Comparison of ENCODE assay signal across 8 cellular contexts in the genomic region with DNA sequence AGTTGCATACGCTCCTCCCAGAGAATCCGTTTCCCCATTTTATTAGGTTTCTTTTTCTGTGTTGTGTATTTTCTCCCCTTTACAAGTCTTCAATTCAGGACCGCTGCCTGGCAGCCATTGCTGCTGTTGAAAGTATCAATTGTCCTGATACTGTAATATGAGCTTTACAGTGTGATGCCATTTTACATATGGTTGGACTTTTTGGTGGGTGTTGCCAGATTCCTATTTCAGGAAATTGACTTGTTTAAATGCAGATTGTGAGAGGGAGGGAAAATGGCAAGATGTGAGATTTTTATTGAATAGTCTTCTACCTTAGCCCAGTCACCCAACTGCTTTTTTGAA. TPM values are rescaled to one million over a fixed set of nuclear protein-coding genes. Genes with fewer than 3 reads are reported as not detected.
DNase-seq lines count a peak whose midpoint lies in the region; ATAC-seq and TF ChIP-seq lines count a peak whose summit lies in the region.

No MANE protein-coding gene starts in this region.

- H3K36me3 ChIP-seq in right atrium auricular region (no peaks in the 10 kb centered on the region), esophagus squamous epithelium (peaks cover 0 to 6% (median 0%) of the 10 kb centered on the region in 3 donors)

- WGBS in esophagus squamous epithelium, 2 donors: 0% methylated on average over 3 of the region's 3 CpGs

- no peak for TF ChIP-seq POLR2A in esophagus squamous epithelium (IDR thresholded peaks at IDR 0.05)

- intact Hi-C loops in left ventricle myocardium superior (cut with micrococcal nuclease) (loop anchor here (10.0 kb wide), 1 partner anchor 174 kb away; no protein-coding TSS in a partner anchor), esophagus squamous epithelium (cut with DNase I) (no loop called here), posterior vena cava (cut with DNase I) (no loop called here)

- TF ChIP-seq CTCF in right atrium auricular region (IDR thresholded peaks at IDR 0.05): no peak
- TF ChIP-seq CTCF in esophagus squamous epithelium (IDR thresholded peaks at IDR 0.05): no peak

- DNase-seq in right atrium auricular region (ENCODE audit: low spot score) (no peak), left ventricle myocardium superior (no peak), SK-MEL-5 (ENCODE audit: low read depth, low spot score) (peak; percentile 44), esophagus squamous epithelium (lab: John Stamatoyannopoulos, UW) (no peak), posterior vena cava (ENCODE audit: low spot score) (peak; percentile 24), NCI-H1048 (lab: John Stamatoyannopoulos, UW) (no peak), HPDE6-E6E7 (ENCODE audit: extremely low spot score) (no peak)

- ATAC-seq in left ventricle myocardium superior (no peak), GM21390 (IDR thresholded peaks at IDR 0.05; ENCODE audit: unreplicated experiment) (no peak)

- H3K4me3 ChIP-seq in right atrium auricular region (peak overlapping the region; percentile 93 to 98), esophagus squamous epithelium (peak overlapping the region; percentile 67 to 99 (median 99))

- H3K27me3 ChIP-seq in right atrium auricular region (no peaks in the 10 kb centered on the region), esophagus squamous epithelium (no peaks in the 10 kb centered on the region)

- H3K27ac ChIP-seq in right atrium auricular region (peak overlapping the region; percentile 95 to 99), esophagus squamous epithelium (peak overlapping the region; percentile 93 to 100 (median 98))

- no peaks in the 10 kb centered on the region for H3K9me3 ChIP-seq in right atrium auricular region
- H3K9me3 ChIP-seq in esophagus squamous epithelium: no peaks in the 10 kb centered on the region

- H3K4me1 ChIP-seq in right atrium auricular region (peaks cover 0 to 57% of the 10 kb centered on the region in 2 donors), esophagus squamous epithelium (peaks cover 23 to 64% (median 54%) of the 10 kb centered on the region in 3 donors)

- in situ Hi-C loops in SK-MEL-5 (cut with HindIII; ENCODE audit: low pct_unique_long_range_greater_than_20kb, low sequenced_read_pairs): no loop called here

RNA-seq across cellular contexts. Expression of a gene that starts 1.2 kb away (rescaled TPM):
- total RNA-seq in right atrium auricular region: 10 to 100 TPM; 15.5 to 19.5 TPM
- 17.4 TPM for total RNA-seq in left ventricle myocardium superior
- 62.8 and 63.7 TPM in 2 replicates for total RNA-seq in SK-MEL-5 (2014; rRNA removed; shearing (Covaris generic))
- 41.0 and 53.1 TPM in 2 replicates for polyA plus RNA-seq in SK-MEL-5 (2015; cell fraction: cytosol; rRNA removed)
- 50.3 and 52.0 TPM in 2 replicates for polyA plus RNA-seq in SK-MEL-5 (2015; cell fraction: nucleus; rRNA removed)
- total RNA-seq in esophagus squamous epithelium: 10 to 100 TPM; 39.4 to 49.1 (median 46.2) TPM
- 10 to 100 TPM; 27.0 to 31.5 TPM for total RNA-seq in posterior vena cava

RNA-seq across cellular contexts. Expression of a gene that starts 43.7 kb away (rescaled TPM):
- total RNA-seq in right atrium auricular region: 10 to 100 TPM; 27.5 to 29.7 TPM
- total RNA-seq in left ventricle myocardium superior: 34.8 TPM
- 23.9 and 27.0 TPM in 2 replicates for total RNA-seq in SK-MEL-5 (2014; rRNA removed; shearing (Covaris generic))
- polyA plus RNA-seq in SK-MEL-5 (2015; cell fraction: cytosol; rRNA removed): 31.1 and 38.2 TPM in 2 replicates
- polyA plus RNA-seq in SK-MEL-5 (2015; cell fraction: nucleus; rRNA removed): 40.3 and 41.9 TPM in 2 replicates
- 10 to 100 TPM; 14.9 to 31.3 (median 17.2) TPM for total RNA-seq in esophagus squamous epithelium
- 10 to 100 TPM; 26.2 to 27.1 TPM for total RNA-seq in posterior vena cava

Comparison
In these comparisons a context has a peak if more than half of its experiments do, and no peak if none do; other contexts are left out.
1. DNase-seq: peak in SK-MEL-5 (single experiment) and posterior vena cava (single experiment); none in right atrium auricular region (single experiment), left ventricle myocardium superior (single experiment), esophagus squamous epithelium (single experiment), NCI-H1048 (single experiment) and HPDE6-E6E7 (single experiment).